ENCODE assay signal across 1 cellular context in genomic region chr9:98502311-98502975, GRCh38.
TF ChIP-seq lines count a peak whose summit lies in the region.

No MANE protein-coding gene starts in this region.

TF ChIP-seq in HepG2, 621 proteins besides CTCF, POLR2A, EP300 and RAD21 (continued from another document):
- no peak for TF ChIP-seq DMTF1 (CRISPR knock-in tag; IDR thresholded peaks at IDR 0.05)
- no peak for TF ChIP-seq BRCA1 (CRISPR knock-in tag; IDR thresholded peaks at IDR 0.05)
- TF ChIP-seq ZBTB38 (CRISPR knock-in tag; IDR thresholded peaks at IDR 0.05) = no peak
- no peak for TF ChIP-seq HNRNPK (IDR thresholded peaks at IDR 0.05; ENCODE audit: low read depth, low read length, poor library complexity, severe bottlenecking)
- no peak for TF ChIP-seq ZNF335 (CRISPR knock-in tag; IDR thresholded peaks at IDR 0.05)
- TF ChIP-seq ZNF614 (CRISPR knock-in tag; IDR thresholded peaks at IDR 0.05; ENCODE audit: borderline replicate concordance) = no peak
- no peak for TF ChIP-seq DR1 (CRISPR knock-in tag; IDR thresholded peaks at IDR 0.05)
- TF ChIP-seq SKIL (CRISPR knock-in tag; IDR thresholded peaks at IDR 0.05; ENCODE audit: borderline replicate concordance) = no peak
- TF ChIP-seq ZNF652 (CRISPR knock-in tag; IDR thresholded peaks at IDR 0.05; ENCODE audit: borderline replicate concordance, low read depth) = no peak
